ENCODE assay signal across 17 cellular contexts in genomic region chr4:98544141-98544817, GRCh38.
DNase-seq lines count a peak whose midpoint lies in the region; ATAC-seq and TF ChIP-seq lines count a peak whose summit lies in the region.
"Had no signal": no experiment of that assay in that cellular context is flagged by ENCODE, and none has a peak within 500 bp of the region (broad histone marks: within the 10 kb centered on the region; RNA-seq: fewer than 3 reads in every experiment).

No MANE protein-coding gene starts in this region.

- H3K36me3 ChIP-seq in CD8-positive, alpha-beta T cell (ENCODE audit: insufficient read depth, low read length): no peaks in the 10 kb centered on the region
- H3K36me3 ChIP-seq in naive thymus-derived CD4-positive, alpha-beta T cell (ENCODE audit: control insufficient read depth in 2 of 3, insufficient read depth in 3 of 3, low read length in 3 of 3): no peaks in the 10 kb centered on the region
- H3K36me3 ChIP-seq: heart left ventricle had no signal

- H3K4me3 ChIP-seq in CD8-positive, alpha-beta T cell (ENCODE audit: low read depth, low read length): no peak overlapping the region
- no peak overlapping the region for H3K4me3 ChIP-seq in naive thymus-derived CD4-positive, alpha-beta T cell (ENCODE audit: low read length)
- H3K4me3 ChIP-seq: heart left ventricle had no signal

- peaks cover 9% of the 10 kb centered on the region for H3K4me1 ChIP-seq in CD8-positive, alpha-beta T cell (ENCODE audit: insufficient read depth, low read length)
- peaks cover 0 to 6% of the 10 kb centered on the region in 2 donors for H3K4me1 ChIP-seq in naive thymus-derived CD4-positive, alpha-beta T cell (ENCODE audit: control insufficient read depth in 2 of 2, insufficient read depth in 2 of 2, low read length in 2 of 2)

- peak; percentile 17 to 32 for ATAC-seq in activated CD4-positive, CD25-positive, alpha-beta regulatory T cell treated with anti-CD3 and anti-CD28 coated beads, Interleukin-2, amount 50 U/mL, for 24 hours
- ATAC-seq in CD8-positive, alpha-beta T cell: peak; percentile 34
- peak; percentile 18 for ATAC-seq in activated T-helper 17 cell treated with anti-CD3 and anti-CD28 coated beads, Interleukin-2, amount 50 U/mL, for 72 hours (replicated peaks)
- ATAC-seq in naive thymus-derived CD4-positive, alpha-beta T cell: no peak
- no peak for ATAC-seq in HG02571 (IDR thresholded peaks at IDR 0.05; ENCODE audit: unreplicated experiment)

- H3K4me1 Mint-ChIP-seq in CD8-positive, alpha-beta T cell (ENCODE audit: low read depth): peaks cover 22% of the 10 kb centered on the region
- peaks cover 9% of the 10 kb centered on the region for H3K4me1 Mint-ChIP-seq in activated T-helper 17 cell treated with anti-CD3 and anti-CD28 coated beads, Interleukin-2, amount 50 U/mL, for 72 hours
- H3K4me1 Mint-ChIP-seq in naive thymus-derived CD4-positive, alpha-beta T cell: peaks cover 11 to 28% (median 17%) of the 10 kb centered on the region in 7 donors

- no peak overlapping the region for H3K27ac ChIP-seq in CD8-positive, alpha-beta T cell (ENCODE audit: low read depth, low read length)
- H3K27ac ChIP-seq in naive thymus-derived CD4-positive, alpha-beta T cell (ENCODE audit: low read depth, low read length): no peak overlapping the region
- H3K27ac ChIP-seq: heart left ventricle had no signal

- intact Hi-C loops in CD8-positive, alpha-beta T cell (cut with DNase I, micrococcal nuclease): no loop called here
- intact Hi-C loops in naive thymus-derived CD4-positive, alpha-beta T cell (cut with micrococcal nuclease): no loop called here

- DNase-seq in activated CD4-positive, CD25-positive, alpha-beta regulatory T cell (lab: John Stamatoyannopoulos, UW): no peak
- DNase-seq in CD8-positive, alpha-beta T cell: no peak
- peak in 1 of 9 donors; percentile 2 for DNase-seq in naive thymus-derived CD4-positive, alpha-beta T cell
- no peak for DNase-seq in ureter (ENCODE audit: low spot score)
- no peak for DNase-seq in GM13977 (ENCODE audit: low spot score)
- DNase-seq: activated CD4-positive, alpha-beta T cell treated with anti-CD3 and anti-CD28 coated beads for 4 hours; activated naive CD4-positive, alpha-beta T cell treated with anti-CD3 and anti-CD28 coated beads, Interleukin-2, amount 10 ng/mL, durations not matched to agents 7 days and 5 days; DMS79; heart left ventricle; NCI-H1436; NCI-H524 treated with DMSO at 0.1 percent for 48 hours; NK-92 treated with Interleukin-12 subunit alpha and Interleukin-12 subunit beta, amount 100 ng/mL, for 24 hours; SHP77 treated with DMSO at 0.1 percent for 48 hours; SW 1271 had no signal

- POLR2A ChIA-PET in CD8-positive, alpha-beta T cell (lab: Charles Lee): no interaction called here
- POLR2A ChIA-PET in naive thymus-derived CD4-positive, alpha-beta T cell (lab: Charles Lee): no interaction called here

- no peaks in the 10 kb centered on the region for H3K36me3 Mint-ChIP-seq in CD8-positive, alpha-beta T cell
- H3K36me3 Mint-ChIP-seq in activated T-helper 17 cell treated with anti-CD3 and anti-CD28 coated beads, Interleukin-2, amount 50 U/mL, for 72 hours (ENCODE audit: low read depth): no peaks in the 10 kb centered on the region
- peaks cover 0 to 6% (median 0%) of the 10 kb centered on the region in 5 donors for H3K36me3 Mint-ChIP-seq in naive thymus-derived CD4-positive, alpha-beta T cell
- H3K36me3 Mint-ChIP-seq: activated naive CD4-positive, alpha-beta T cell treated with anti-CD3 and anti-CD28 coated beads, Interleukin-2, amount 10 ng/mL, durations not matched to agents 7 days and 5 days had no signal

- CTCF ChIA-PET in CD8-positive, alpha-beta T cell (lab: Charles Lee): no interaction called here
- CTCF ChIA-PET in naive thymus-derived CD4-positive, alpha-beta T cell (lab: Charles Lee): no interaction called here

- no peak for TF ChIP-seq CTCF in CD8-positive, alpha-beta T cell (IDR thresholded peaks at IDR 0.05)
- TF ChIP-seq CTCF in GM13977 (IDR thresholded peaks at IDR 0.05; ENCODE audit: extremely low read depth, insufficient read depth, missing control alignments): no peak

- H3K9me3 Mint-ChIP-seq in CD8-positive, alpha-beta T cell: no peaks in the 10 kb centered on the region
- no peaks in the 10 kb centered on the region for H3K9me3 Mint-ChIP-seq in activated T-helper 17 cell treated with anti-CD3 and anti-CD28 coated beads, Interleukin-2, amount 50 U/mL, for 72 hours
- no peaks in the 10 kb centered on the region for H3K9me3 Mint-ChIP-seq in naive thymus-derived CD4-positive, alpha-beta T cell
- H3K9me3 Mint-ChIP-seq: activated naive CD4-positive, alpha-beta T cell treated with anti-CD3 and anti-CD28 coated beads, Interleukin-2, amount 10 ng/mL, durations not matched to agents 7 days and 5 days had no signal

- in situ Hi-C loops in GM13977 (cut with MboI; ENCODE audit: low pct_unique_long_range_greater_than_20kb, low sequenced_read_pairs, unreplicated experiment): no loop called here

- H3K27me3 Mint-ChIP-seq in CD8-positive, alpha-beta T cell (ENCODE audit: low read depth): no peaks in the 10 kb centered on the region
- no peaks in the 10 kb centered on the region for H3K27me3 Mint-ChIP-seq in activated T-helper 17 cell treated with anti-CD3 and anti-CD28 coated beads, Interleukin-2, amount 50 U/mL, for 72 hours
- H3K27me3 Mint-ChIP-seq in naive thymus-derived CD4-positive, alpha-beta T cell: no peaks in the 10 kb centered on the region
- H3K27me3 Mint-ChIP-seq: activated naive CD4-positive, alpha-beta T cell treated with anti-CD3 and anti-CD28 coated beads, Interleukin-2, amount 10 ng/mL, durations not matched to agents 7 days and 5 days had no signal

- no peaks in the 10 kb centered on the region for H3K9me3 ChIP-seq in CD8-positive, alpha-beta T cell (ENCODE audit: low read length)
- H3K9me3 ChIP-seq in naive thymus-derived CD4-positive, alpha-beta T cell (ENCODE audit: control insufficient read depth in 2 of 3, low read length in 3 of 3): no peaks in the 10 kb centered on the region
- H3K9me3 ChIP-seq: heart left ventricle had no signal

- no peaks in the 10 kb centered on the region for H3K27me3 ChIP-seq in CD8-positive, alpha-beta T cell (ENCODE audit: insufficient read depth, low read length)
- H3K27me3 ChIP-seq in naive thymus-derived CD4-positive, alpha-beta T cell (ENCODE audit: control insufficient read depth in 2 of 2, insufficient read depth in 2 of 2, low read length in 2 of 2): no peaks in the 10 kb centered on the region
- H3K27me3 ChIP-seq: heart left ventricle had no signal

- H3K4me3 Mint-ChIP-seq in CD8-positive, alpha-beta T cell: no peak overlapping the region
- H3K4me3 Mint-ChIP-seq in activated T-helper 17 cell treated with anti-CD3 and anti-CD28 coated beads, Interleukin-2, amount 50 U/mL, for 72 hours: peak overlapping the region; percentile 12
- peak overlapping the region in 5 of 10 donors; percentile 2 to 54 (median 18) for H3K4me3 Mint-ChIP-seq in naive thymus-derived CD4-positive, alpha-beta T cell
- H3K4me3 Mint-ChIP-seq: activated naive CD4-positive, alpha-beta T cell treated with anti-CD3 and anti-CD28 coated beads, Interleukin-2, amount 10 ng/mL, durations not matched to agents 7 days and 5 days had no signal

- H3K27ac Mint-ChIP-seq in CD8-positive, alpha-beta T cell: peak overlapping the region; percentile 66
- H3K27ac Mint-ChIP-seq in activated T-helper 17 cell treated with anti-CD3 and anti-CD28 coated beads, Interleukin-2, amount 50 U/mL, for 72 hours: peak overlapping the region; percentile 80
- peak overlapping the region in 8 of 9 donors; percentile 1 to 82 (median 35) for H3K27ac Mint-ChIP-seq in naive thymus-derived CD4-positive, alpha-beta T cell
- H3K27ac Mint-ChIP-seq: activated naive CD4-positive, alpha-beta T cell treated with anti-CD3 and anti-CD28 coated beads, Interleukin-2, amount 10 ng/mL, durations not matched to agents 7 days and 5 days had no signal

Comparison
In these comparisons a context has a peak if more than half of its experiments do, and no peak if none do; other contexts are left out.
1. ATAC-seq: peak in activated CD4-positive, CD25-positive, alpha-beta regulatory T cell treated with anti-CD3 and anti-CD28 coated beads, Interleukin-2, amount 50 U/mL, for 24 hours (2 of 2), CD8-positive, alpha-beta T cell (single experiment) and activated T-helper 17 cell treated with anti-CD3 and anti-CD28 coated beads, Interleukin-2, amount 50 U/mL, for 72 hours (single experiment); none in naive thymus-derived CD4-positive, alpha-beta T cell (single experiment) and HG02571 (single experiment).
2. Peak in every context shown above with its lines, with median percentiles within 50 percentile points of each other: H3K27ac Mint-ChIP-seq.